In the genomic region with DNA sequence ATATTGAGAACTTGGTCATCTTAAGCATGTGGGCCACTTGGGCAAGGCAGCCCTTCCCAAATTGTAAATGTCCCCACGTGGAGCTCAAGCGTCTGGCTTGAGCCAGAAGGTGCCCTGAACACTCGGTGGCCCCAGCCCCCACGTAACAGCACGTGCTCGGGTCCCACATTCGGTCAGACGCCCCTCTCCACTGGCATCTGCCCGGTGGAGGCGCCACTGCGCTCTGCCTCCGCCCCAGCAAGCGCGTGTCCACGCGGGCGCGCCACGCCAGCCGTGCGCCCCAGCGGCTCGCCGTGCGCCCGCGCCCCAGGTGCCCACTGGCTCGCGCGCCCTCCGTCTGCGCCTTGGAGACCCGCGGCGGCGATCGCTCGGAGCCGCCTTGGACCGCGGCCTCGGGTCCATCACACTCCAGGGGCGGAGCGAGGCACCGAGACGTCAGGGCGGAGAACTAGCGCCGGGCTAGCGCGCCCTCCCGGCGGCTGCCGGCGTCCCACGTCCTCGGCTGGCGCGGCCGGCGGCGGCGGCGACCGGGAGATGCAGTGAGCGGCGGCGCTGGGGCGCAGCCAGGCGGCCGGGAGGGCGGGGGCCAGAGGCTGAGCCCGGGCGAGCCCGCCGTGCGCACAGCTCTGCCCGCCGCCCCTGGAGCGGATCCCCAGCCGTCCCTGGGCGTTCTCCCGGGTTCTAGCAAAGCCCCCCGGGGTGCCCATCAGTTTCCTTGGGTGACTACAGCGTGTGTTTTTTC, we compare ENCODE assay signal across 8 cellular contexts. TPM values are rescaled to one million over a fixed set of nuclear protein-coding genes. Genes with fewer than 3 reads are reported as not detected.
DNase-seq lines count a peak whose midpoint lies in the region; ATAC-seq, FAIRE-seq and TF ChIP-seq lines count a peak whose summit lies in the region.

A gene (plus strand): TSS at position 488 of the 742 bp plus-strand sequence. CDS start 291 bp downstream, outside the sequence.

- no peak for FAIRE-seq in K562 (lab: Jason Lieb, UNC)

- no peaks in the 10 kb centered on the region for H3K9me3 Mint-ChIP-seq in CD8-positive, alpha-beta T cell
- H3K9me3 Mint-ChIP-seq in activated CD8-positive, alpha-beta T cell treated with anti-CD3 and anti-CD28 coated beads for 36 hours: no peaks in the 10 kb centered on the region

- peaks cover 0 to 6% of the 10 kb centered on the region in 2 experiments; a peak in 2 of 5 replicates for H3K4me1 ChIP-seq in K562 (replicated peaks in 1 of 2; ENCODE audit: control insufficient read depth in 2 of 2, insufficient read depth in 2 of 2, low read length in 2 of 2)
- H3K4me1 ChIP-seq in iPS-15b (ENCODE audit: control insufficient read depth, insufficient read depth, low read length): no peaks in the 10 kb centered on the region
- H3K4me1 ChIP-seq in gastrocnemius medialis: peaks cover 6 to 8% of the 10 kb centered on the region in 2 donors
- H3K4me1 ChIP-seq in CD8-positive, alpha-beta T cell (ENCODE audit: insufficient read depth, low read length): no peaks in the 10 kb centered on the region

- WGBS in K562 (ENCODE audit: insufficient coverage, low coverage, missing lambda C conversion rate): under 1% methylated on average over 46 of the region's 85 CpGs

- TF ChIP-seq CTCF in K562 (IDR thresholded peaks at IDR 0.05 in 2 of 3, conservative IDR thresholded peaks at IDR 0.05 in 1 of 3; ENCODE audit: insufficient read depth in 2 of 3, low read depth in 1 of 3, low read length in 3 of 3) (no peak), gastrocnemius medialis (IDR thresholded peaks at IDR 0.05 in 4 of 5, conservative IDR thresholded peaks at IDR 0.05 in 1 of 5) (peak in 1 of 5 experiments; percentile 40)
- no peak for TF ChIP-seq CTCF in CD8-positive, alpha-beta T cell (IDR thresholded peaks at IDR 0.05)
- TF ChIP-seq CTCF in activated CD8-positive, alpha-beta T cell treated with anti-CD3 and anti-CD28 coated beads for 36 hours (IDR thresholded peaks at IDR 0.05): no peak

- H3K4me3 Mint-ChIP-seq in CD8-positive, alpha-beta T cell: no peak within 1 kb of the TSS
- H3K4me3 Mint-ChIP-seq in activated CD8-positive, alpha-beta T cell treated with anti-CD3 and anti-CD28 coated beads for 36 hours: no peak within 1 kb of the TSS

- no peaks in the 10 kb centered on the region for H3K9me1 ChIP-seq in K562 (ENCODE audit: control insufficient read depth, insufficient read depth, low read length)

- TF ChIP-seq EP300 in K562 (IDR thresholded peaks at IDR 0.05; ENCODE audit: low read length): no peak

- DNase-seq in DMS53 treated with DMSO at 0.1 percent for 48 hours (lab: John Stamatoyannopoulos, UW; ENCODE audit: unreplicated experiment) (peak; percentile 16), NCI-H1105 (lab: John Stamatoyannopoulos, UW) (peak; percentile 39), K562 (ENCODE audit: extremely low read depth in 1 of 4, low spot score in 3 of 4) (peak in 1 of 4 experiments; percentile 2), gastrocnemius medialis (peak in 1 of 2 donors; percentile 36), medulla oblongata (ENCODE audit: extremely low spot score) (no peak)
- DNase-seq in CD8-positive, alpha-beta T cell: no peak
- DNase-seq in activated CD8-positive, alpha-beta T cell treated with anti-CD3 and anti-CD28 coated beads for 36 hours: no peak

- no peak within 1 kb of the TSS for H3K4me2 ChIP-seq in K562 (ENCODE audit: insufficient read depth, low read length)

- intact Hi-C loops in K562 (cut with micrococcal nuclease) (no loop called here), gastrocnemius medialis (cut with DNase I; ENCODE audit: low total_unique reads) (no loop called here)
- intact Hi-C loops in CD8-positive, alpha-beta T cell (cut with DNase I, micrococcal nuclease): no loop called here
- intact Hi-C loops in activated CD8-positive, alpha-beta T cell treated with anti-CD3 and anti-CD28 coated beads for 36 hours (cut with micrococcal nuclease): no loop called here

- H3K9ac ChIP-seq in K562 (ENCODE audit: insufficient read depth in 1 of 2, low read depth in 2 of 2, low read length in 2 of 2): no peak within 1 kb of the TSS
- peak within 1 kb of the TSS; percentile 76 for H3K9ac ChIP-seq in iPS-15b (ENCODE audit: low read depth, low read length)

- no peak for TF ChIP-seq RAD21 in K562 (CRISPR knock-in tag; conservative IDR thresholded peaks at IDR 0.05 in 1 of 2, IDR thresholded peaks at IDR 0.05 in 1 of 2)

- H3K27ac ChIP-seq in K562 (ENCODE audit: extremely low read depth, low read depth, low read length) (no peak within 1 kb of the TSS), gastrocnemius medialis (peak within 1 kb of the TSS; percentile 23 to 66 (median 48))
- H3K27ac ChIP-seq in CD8-positive, alpha-beta T cell (ENCODE audit: low read depth, low read length): no peak within 1 kb of the TSS

- peak; percentile 63 for ATAC-seq in K562
- peak; percentile 43 to 66 for ATAC-seq in gastrocnemius medialis
- ATAC-seq in CD8-positive, alpha-beta T cell: no peak
- no peak for ATAC-seq in activated CD8-positive, alpha-beta T cell treated with anti-CD3 and anti-CD28 coated beads for 36 hours

- H3K36me3 Mint-ChIP-seq in CD8-positive, alpha-beta T cell: no peaks in the 10 kb centered on the region
- no peaks in the 10 kb centered on the region for H3K36me3 Mint-ChIP-seq in activated CD8-positive, alpha-beta T cell treated with anti-CD3 and anti-CD28 coated beads for 36 hours (ENCODE audit: low read depth)

- in situ Hi-C loops in K562 (cut with MboI) (no loop called here), gastrocnemius medialis (cut with MboI; ENCODE audit: low sequenced_read_pairs in 4 of 4) (loop anchor here in 1 of 4 donors (10.0 kb wide), 1 partner anchor 55 kb away; no protein-coding TSS in a partner anchor)

- TF ChIP-seq POLR2A in K562 (conservative IDR thresholded peaks at IDR 0.05) (no peak), gastrocnemius medialis (IDR thresholded peaks at IDR 0.05) (peak in 1 of 2 donors; percentile 19)

- H2AFZ ChIP-seq in K562 (ENCODE audit: low read depth, low read length): no peak within 1 kb of the TSS

- H3K79me2 ChIP-seq in K562 (ENCODE audit: control insufficient read depth, insufficient read depth, low read length): no peaks in the 10 kb centered on the region

- no peak within 1 kb of the TSS for H3K27ac Mint-ChIP-seq in CD8-positive, alpha-beta T cell
- no peak within 1 kb of the TSS for H3K27ac Mint-ChIP-seq in activated CD8-positive, alpha-beta T cell treated with anti-CD3 and anti-CD28 coated beads for 36 hours

- CTCF ChIA-PET in K562 (lab: Yijun Ruan, JAX; ENCODE audit: low intra/inter-chr PET ratio): no interaction called here
- CTCF ChIA-PET in CD8-positive, alpha-beta T cell (lab: Charles Lee): no interaction called here
- CTCF ChIA-PET in activated CD8-positive, alpha-beta T cell treated with anti-CD3 and anti-CD28 coated beads for 36 hours (lab: Charles Lee): no interaction called here

- H3K36me3 ChIP-seq in K562 (ENCODE audit: control insufficient read depth, insufficient read depth, low read length) (no peaks in the 10 kb centered on the region), iPS-15b (ENCODE audit: control insufficient read depth, insufficient read depth, low read length) (no peaks in the 10 kb centered on the region), gastrocnemius medialis (no peaks in the 10 kb centered on the region)
- no peaks in the 10 kb centered on the region for H3K36me3 ChIP-seq in CD8-positive, alpha-beta T cell (ENCODE audit: insufficient read depth, low read length)

- BruUV-seq in K562 (replicated peaks; lab: Mats Ljungman, UMichigan): no TSS peak

- H3K4me1 Mint-ChIP-seq in CD8-positive, alpha-beta T cell (ENCODE audit: low read depth): no peaks in the 10 kb centered on the region
- no peaks in the 10 kb centered on the region for H3K4me1 Mint-ChIP-seq in activated CD8-positive, alpha-beta T cell treated with anti-CD3 and anti-CD28 coated beads for 36 hours (ENCODE audit: low read depth)

- H3K4me3 ChIP-seq in K562 (no peak within 1 kb of the TSS), iPS-15b (ENCODE audit: low read depth, low read length) (peak within 1 kb of the TSS; percentile 78), gastrocnemius medialis (peak within 1 kb of the TSS; percentile 58 to 64 (median 58))
- no peak within 1 kb of the TSS for H3K4me3 ChIP-seq in CD8-positive, alpha-beta T cell (ENCODE audit: low read depth, low read length)

- H3K27me3 ChIP-seq in K562 (ENCODE audit: control insufficient read depth in 2 of 2, insufficient read depth in 2 of 2, low read length in 2 of 2) (peaks cover 0 to 11% of the 10 kb centered on the region in 2 experiments; a peak in 3 of 5 replicates), iPS-15b (ENCODE audit: control insufficient read depth, insufficient read depth, low read length) (peaks cover 24% of the 10 kb centered on the region), gastrocnemius medialis (peaks cover 0 to 4% (median 2%) of the 10 kb centered on the region in 3 donors)
- H3K27me3 ChIP-seq in CD8-positive, alpha-beta T cell (ENCODE audit: insufficient read depth, low read length): peaks cover 9% of the 10 kb centered on the region

- peaks cover 30% of the 10 kb centered on the region for H3K27me3 Mint-ChIP-seq in CD8-positive, alpha-beta T cell (ENCODE audit: low read depth)
- peaks cover 25% of the 10 kb centered on the region for H3K27me3 Mint-ChIP-seq in activated CD8-positive, alpha-beta T cell treated with anti-CD3 and anti-CD28 coated beads for 36 hours

- H4K20me1 ChIP-seq in K562 (replicated peaks; ENCODE audit: control insufficient read depth, insufficient read depth, low read length): no peaks in the 10 kb centered on the region

- H3K9me3 ChIP-seq in K562 (replicated peaks; ENCODE audit: control insufficient read depth, insufficient read depth, low read depth, low read length) (no peaks in the 10 kb centered on the region), iPS-15b (ENCODE audit: control insufficient read depth, insufficient read depth, low read length) (no peaks in the 10 kb centered on the region), gastrocnemius medialis (no peaks in the 10 kb centered on the region)
- H3K9me3 ChIP-seq in CD8-positive, alpha-beta T cell (ENCODE audit: low read length): no peaks in the 10 kb centered on the region

- POLR2A ChIA-PET in K562 (lab: Yijun Ruan, JAX): no interaction called here
- POLR2A ChIA-PET in CD8-positive, alpha-beta T cell (lab: Charles Lee): no interaction called here
- POLR2A ChIA-PET in activated CD8-positive, alpha-beta T cell treated with anti-CD3 and anti-CD28 coated beads for 36 hours (lab: Charles Lee): no interaction called here

RNA-seq across cellular contexts. Expression of the gene that starts here (rescaled TPM):
- not detected in 2 replicates for total RNA-seq in K562 (2011; cell fraction: chromatin; rRNA removed; ENCODE audit: low replicate concordance)
- not detected in 2 replicates for total RNA-seq in K562 (2011; cell fraction: nucleolus; rRNA removed)
- not detected in 2 replicates for total RNA-seq in K562 (2011; cell fraction: nucleoplasm; rRNA removed)
- total RNA-seq in K562 (2014; rRNA removed) (not detected in 2 replicates), K562 (2014; rRNA removed; fragmentation: Illumina TruSeq; extraction: Trizol) (not detected in 2 replicates), K562 (2015; rRNA removed; fragmentation: Illumina TruSeq; extraction: Trizol) (not detected in 2 replicates), K562 (2021) (not detected in 2 replicates), gastrocnemius medialis (1 to 10 TPM in 2 of 4 donors, under 1 TPM in 2; 0.15 to 1.4 (median 1.0) TPM)
- polyA plus RNA-seq in K562 (2011; rRNA removed) (not detected in 2 replicates), K562 (2014; fragmentation: Illumina TruSeq; extraction: Trizol) (not detected in 2 replicates), K562 (2014; fragmentation: Nextera tagmentation; extraction: Ambion mirVana) (not detected), K562 (2014; rRNA removed) (not detected in 2 replicates)
- polyA plus RNA-seq in K562 (2011; cell fraction: cytosol; rRNA removed): not detected in 2 replicates
- polyA plus RNA-seq in K562 (2011; cell fraction: nucleus; rRNA removed): not detected in 2 replicates
- polyA plus RNA-seq in K562 (2012): not detected in 2 replicates
- polyA minus RNA-seq in K562 (2011; rRNA and poly(A)+ RNA removed): not detected in 2 replicates
- polyA minus RNA-seq in K562 (2011; cell fraction: cytosol; rRNA and poly(A)+ RNA removed): not detected in 2 replicates
- polyA minus RNA-seq in K562 (2011; cell fraction: nucleus; rRNA and poly(A)+ RNA removed): not detected in 2 replicates
- total RNA-seq in CD8-positive, alpha-beta T cell: not detected
- total RNA-seq in activated CD8-positive, alpha-beta T cell treated with anti-CD3 and anti-CD28 coated beads for 36 hours: not detected

Comparison
In these comparisons a context has a peak if more than half of its experiments do, and no peak if none do; other contexts are left out.
1. Peak in ATAC-seq in K562; RNA of the gene not detected or under 1 TPM.
2. DNase-seq: peak in DMS53 treated with DMSO at 0.1 percent for 48 hours (single experiment) and NCI-H1105 (single experiment); none in CD8-positive, alpha-beta T cell (0 of 7), medulla oblongata (single experiment) and activated CD8-positive, alpha-beta T cell treated with anti-CD3 and anti-CD28 coated beads for 36 hours (single experiment).
3. ATAC-seq: peak in gastrocnemius medialis (2 of 2); none in CD8-positive, alpha-beta T cell (single experiment) and activated CD8-positive, alpha-beta T cell treated with anti-CD3 and anti-CD28 coated beads for 36 hours (single experiment).
4. H3K27ac ChIP-seq: peak in gastrocnemius medialis (4 of 4); none in K562 (single experiment) and CD8-positive, alpha-beta T cell (single experiment).
5. H3K4me3 ChIP-seq: peak in iPS-15b (single experiment) and gastrocnemius medialis (4 of 4); none in K562 (single experiment) and CD8-positive, alpha-beta T cell (single experiment).